In the genomic region with DNA sequence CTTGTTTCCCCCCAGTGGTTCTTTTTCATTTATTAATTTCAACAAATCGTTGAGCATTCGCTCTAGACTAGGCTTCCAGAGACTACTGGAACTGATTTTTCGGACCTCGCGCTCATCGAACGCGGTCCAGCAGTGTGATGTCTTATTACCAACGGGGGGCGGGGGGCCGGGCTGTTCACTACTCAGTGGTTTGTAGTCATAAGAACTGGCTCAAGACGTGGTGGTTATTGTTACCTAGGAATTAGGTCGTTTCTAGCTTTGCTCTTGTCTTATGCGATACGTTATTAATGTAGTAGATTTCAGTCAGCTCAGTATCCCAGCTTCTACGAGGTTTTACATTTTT, we compare ENCODE assay signal across 8 cellular contexts. TPM values are rescaled to one million over a fixed set of nuclear protein-coding genes. Genes with fewer than 3 reads are reported as not detected.
DNase-seq lines count a peak whose midpoint lies in the region; ATAC-seq and TF ChIP-seq lines count a peak whose summit lies in the region.

No MANE protein-coding gene starts in this region.

- peak overlapping the region; percentile 97 to 99 (median 98) for H3K27ac ChIP-seq in gastrocnemius medialis

- H3K4me1 ChIP-seq in HAP-1 (no peaks in the 10 kb centered on the region; the same call in none of the 2 replicates), gastrocnemius medialis (peaks cover 19 to 21% of the 10 kb centered on the region in 2 donors)

- peak overlapping the region; percentile 94 for H3K4me3 Mint-ChIP-seq in activated CD8-positive, alpha-beta T cell treated with anti-CD3 and anti-CD28 coated beads, Interleukin-2, amount 10 ng/mL, durations not matched to agents 7 days and 5 days

- no peak for TF ChIP-seq POLR2A in gastrocnemius medialis (IDR thresholded peaks at IDR 0.05)

- H3K4me3 ChIP-seq in HAP-1 (peak overlapping the region; percentile 93), gastrocnemius medialis (peak overlapping the region; percentile 85 to 100 (median 96))

- no peaks in the 10 kb centered on the region for H3K27me3 Mint-ChIP-seq in activated CD8-positive, alpha-beta T cell treated with anti-CD3 and anti-CD28 coated beads, Interleukin-2, amount 10 ng/mL, durations not matched to agents 7 days and 5 days (ENCODE audit: low read depth)

- H3K9me3 ChIP-seq in HAP-1 (no peaks in the 10 kb centered on the region), gastrocnemius medialis (no peaks in the 10 kb centered on the region)

- CTCF ChIA-PET in activated CD8-positive, alpha-beta T cell treated with anti-CD3 and anti-CD28 coated beads, Interleukin-2, amount 10 ng/mL, durations not matched to agents 7 days and 5 days (lab: Charles Lee): interaction anchor here (0.7 to 2.0 kb wide), 7 partner anchors 14 to 287 kb away, joined by 3 to 9 read pairs (median 4); a partner anchor contains a TSS

- in situ Hi-C loops in HAP-1 (cut with MboI; ENCODE audit: low sequenced_read_pairs): no loop called here
- in situ Hi-C loops in gastrocnemius medialis (cut with MboI; ENCODE audit: low sequenced_read_pairs in 4 of 4): no loop called here

- peak; percentile 1 for ATAC-seq in activated CD8-positive, alpha-beta T cell treated with anti-CD3 and anti-CD28 coated beads, Interleukin-2, amount 10 ng/mL, durations not matched to agents 7 days and 5 days
- ATAC-seq in left ventricle myocardium superior (peak; percentile 28), gastrocnemius medialis (peak; percentile 18 to 25), HG03108 (IDR thresholded peaks at IDR 0.05; ENCODE audit: unreplicated experiment) (no peak), HG03139 (IDR thresholded peaks at IDR 0.05; ENCODE audit: unreplicated experiment) (no peak)

- peaks cover 50% of the 10 kb centered on the region for H3K36me3 Mint-ChIP-seq in activated CD8-positive, alpha-beta T cell treated with anti-CD3 and anti-CD28 coated beads, Interleukin-2, amount 10 ng/mL, durations not matched to agents 7 days and 5 days (ENCODE audit: low read depth)

- H3K27me3 ChIP-seq in HAP-1 (ENCODE audit: low read depth): no peaks in the 10 kb centered on the region
- no peaks in the 10 kb centered on the region for H3K27me3 ChIP-seq in gastrocnemius medialis

- H3K27ac Mint-ChIP-seq in activated CD8-positive, alpha-beta T cell treated with anti-CD3 and anti-CD28 coated beads, Interleukin-2, amount 10 ng/mL, durations not matched to agents 7 days and 5 days: peak overlapping the region; percentile 98

- peaks cover 27% of the 10 kb centered on the region for H3K4me1 Mint-ChIP-seq in activated CD8-positive, alpha-beta T cell treated with anti-CD3 and anti-CD28 coated beads, Interleukin-2, amount 10 ng/mL, durations not matched to agents 7 days and 5 days (ENCODE audit: low read depth)

- POLR2A ChIA-PET in activated CD8-positive, alpha-beta T cell treated with anti-CD3 and anti-CD28 coated beads, Interleukin-2, amount 10 ng/mL, durations not matched to agents 7 days and 5 days (lab: Charles Lee): interaction anchor here (0.6 to 1.1 kb wide), 6 partner anchors 8 to 366 kb away, joined by 3 to 5 read pairs (median 3); a partner anchor contains a TSS

- DNase-seq in AG08396 (ENCODE audit: low spot score) (peak; percentile 69), HAP-1 (ENCODE audit: low spot score in 2 of 2) (peak in 1 of 2 experiments; percentile 38), left ventricle myocardium superior (peak; percentile 38), gastrocnemius medialis (no peak), SKM-1 (lab: John Stamatoyannopoulos, UW; ENCODE audit: unreplicated experiment) (no peak)
- DNase-seq in activated CD8-positive, alpha-beta T cell treated with anti-CD3 and anti-CD28 coated beads, Interleukin-2, amount 10 ng/mL, durations not matched to agents 7 days and 5 days: no peak

- intact Hi-C loops in left ventricle myocardium superior (cut with micrococcal nuclease) (no loop called here), gastrocnemius medialis (cut with DNase I; ENCODE audit: low total_unique reads) (no loop called here)

- TF ChIP-seq CTCF in gastrocnemius medialis (IDR thresholded peaks at IDR 0.05 in 4 of 5, conservative IDR thresholded peaks at IDR 0.05 in 1 of 5): no peak

- H3K36me3 ChIP-seq in HAP-1 (replicated peaks) (peaks cover 54% of the 10 kb centered on the region), gastrocnemius medialis (peaks cover 6 to 44% of the 10 kb centered on the region in 2 donors)

- no peaks in the 10 kb centered on the region for H3K9me3 Mint-ChIP-seq in activated CD8-positive, alpha-beta T cell treated with anti-CD3 and anti-CD28 coated beads, Interleukin-2, amount 10 ng/mL, durations not matched to agents 7 days and 5 days (ENCODE audit: insufficient read depth)

RNA-seq across cellular contexts. Expression of a gene that starts 0.9 kb away (rescaled TPM):
- 100 to 1,000 TPM; 180 to 185 TPM for total RNA-seq in activated CD8-positive, alpha-beta T cell treated with anti-CD3 and anti-CD28 coated beads, Interleukin-2, amount 10 ng/mL, durations not matched to agents 7 days and 5 days
- total RNA-seq in left ventricle myocardium superior (73.8 TPM), gastrocnemius medialis (100 to 1,000 TPM in 1 of 4 donors, 10 to 100 TPM in 3; 41.1 to 108 (median 48.2) TPM)

Comparison
In these comparisons a context has a peak if more than half of its experiments do, and no peak if none do; other contexts are left out.
1. DNase-seq: peak in AG08396 (single experiment) and left ventricle myocardium superior (single experiment); none in activated CD8-positive, alpha-beta T cell treated with anti-CD3 and anti-CD28 coated beads, Interleukin-2, amount 10 ng/mL, durations not matched to agents 7 days and 5 days (single experiment), gastrocnemius medialis (0 of 2) and SKM-1 (single experiment).
2. ATAC-seq: peak in activated CD8-positive, alpha-beta T cell treated with anti-CD3 and anti-CD28 coated beads, Interleukin-2, amount 10 ng/mL, durations not matched to agents 7 days and 5 days (single experiment), left ventricle myocardium superior (single experiment) and gastrocnemius medialis (2 of 2); none in HG03108 (single experiment) and HG03139 (single experiment).